ENCODE assay signal across 1 cellular context in the genomic region with DNA sequence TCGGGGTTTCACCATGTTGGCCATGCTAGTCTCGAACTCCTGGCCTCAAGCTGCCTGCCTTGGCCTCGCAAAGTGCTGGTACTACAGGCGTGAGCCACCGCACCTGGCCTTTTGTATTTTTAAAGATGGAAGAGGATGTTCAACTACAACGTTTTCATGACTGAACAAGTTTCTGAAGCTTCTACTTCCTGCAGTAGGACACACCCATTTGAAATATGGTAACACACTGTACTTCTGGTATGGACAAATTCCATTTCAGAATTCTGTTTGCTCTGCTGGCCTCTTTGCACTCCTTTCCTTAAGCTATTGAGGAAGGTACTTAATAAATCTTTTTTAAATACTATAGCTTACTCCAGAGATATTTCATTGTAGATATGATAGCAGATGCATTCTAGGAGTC.
TF ChIP-seq lines count a peak whose summit lies in the region.

No MANE protein-coding gene starts in this region.

TF ChIP-seq in HCT116, 20 proteins besides CTCF, POLR2A, EP300 and RAD21 (continued from another document):
- no peak for TF ChIP-seq JUND (IDR thresholded peaks at IDR 0.05)
- no peak for TF ChIP-seq SP1 (IDR thresholded peaks at IDR 0.05; ENCODE audit: low read depth)
- no peak for TF ChIP-seq SRF (IDR thresholded peaks at IDR 0.05; ENCODE audit: low read depth)
